Comparison of ENCODE assay signal across 12 cellular contexts in genomic region chr16:66519974-66520373, GRCh38. TPM values are rescaled to one million over a fixed set of nuclear protein-coding genes. Genes with fewer than 3 reads are reported as not detected.
DNase-seq lines count a peak whose midpoint lies in the region; ATAC-seq and TF ChIP-seq lines count a peak whose summit lies in the region.
"Had no signal": no experiment of that assay in that cellular context is flagged by ENCODE, and none has a peak within 500 bp of the region (broad histone marks: within the 10 kb centered on the region; RNA-seq: fewer than 3 reads in every experiment).

No MANE protein-coding gene starts in this region.

- TF ChIP-seq POLR2A in esophagus squamous epithelium (IDR thresholded peaks at IDR 0.05) (no peak), spleen (IDR thresholded peaks at IDR 0.05) (no peak)

- H3K36me3 ChIP-seq in esophagus squamous epithelium = peaks cover 0 to 25% (median 0%) of the 10 kb centered on the region in 3 donors
- no peaks in the 10 kb centered on the region for H3K36me3 ChIP-seq in spleen
- H3K36me3 ChIP-seq in OCI-LY7 (ENCODE audit: insufficient read depth, low read length) = no peaks in the 10 kb centered on the region
- H3K36me3 ChIP-seq: neural progenitor cell had no signal

- CTCF ChIA-PET in activated B cell treated with CpG ODN at 0.5 μM for 24 hours (lab: Charles Lee) = no interaction called here
- CTCF ChIA-PET in OCI-LY7 (lab: Charles Lee; ENCODE audit: unreplicated experiment) = no interaction called here

- H3K79me2 ChIP-seq in OCI-LY7 (ENCODE audit: insufficient read depth, low read depth, low read length) = no peaks in the 10 kb centered on the region

- no peaks in the 10 kb centered on the region for H3K9me2 ChIP-seq in OCI-LY7 (ENCODE audit: insufficient read depth, low read length)

- peak overlapping the region; percentile 13 for H3K27ac Mint-ChIP-seq in activated B cell treated with CpG ODN at 0.5 μM for 24 hours
- H3K27ac Mint-ChIP-seq: neural progenitor cell had no signal

- TF ChIP-seq CTCF in HL-60 (IDR thresholded peaks at IDR 0.05; ENCODE audit: insufficient read depth, low read length) (no peak), activated B cell treated with CpG ODN at 0.5 μM for 24 hours (IDR thresholded peaks at IDR 0.05) (no peak), esophagus squamous epithelium (IDR thresholded peaks at IDR 0.05) (no peak), spleen (IDR thresholded peaks at IDR 0.05 in 8 of 11, conservative IDR thresholded peaks at IDR 0.05 in 3 of 11) (no peak), OCI-LY7 (conservative IDR thresholded peaks at IDR 0.05; ENCODE audit: low read length) (no peak)

- no peak overlapping the region for H3K4me2 ChIP-seq in OCI-LY7 (ENCODE audit: low read length)
- H3K4me2 ChIP-seq: neural progenitor cell had no signal

- intact Hi-C loops in activated B cell treated with CpG ODN at 0.5 μM for 24 hours (cut with micrococcal nuclease) = loop anchor here (2.0 kb wide), 1 partner anchor 231 kb away; the partner anchor contains the start of gene DYNC1LI2
- intact Hi-C loops in esophagus squamous epithelium (cut with DNase I) = no loop called here
- intact Hi-C loops in spleen (cut with DNase I; ENCODE audit: low total_unique reads) = no loop called here
- intact Hi-C loops in OCI-LY7 (cut with micrococcal nuclease; ENCODE audit: unreplicated experiment) = no loop called here

- peaks cover 59 to 100% (median 85%) of the 10 kb centered on the region in 3 donors for H3K4me1 ChIP-seq in esophagus squamous epithelium
- peaks cover 92 to 100% (median 100%) of the 10 kb centered on the region in 6 donors for H3K4me1 ChIP-seq in spleen
- H3K4me1 ChIP-seq in OCI-LY7 (ENCODE audit: insufficient read depth, low read length, poor library complexity, severe bottlenecking) = peaks cover 68% of the 10 kb centered on the region

- no peaks in the 10 kb centered on the region for H3K27me3 Mint-ChIP-seq in activated B cell treated with CpG ODN at 0.5 μM for 24 hours

- peaks cover 96% of the 10 kb centered on the region for H3K4me1 Mint-ChIP-seq in activated B cell treated with CpG ODN at 0.5 μM for 24 hours

- no peaks in the 10 kb centered on the region for H3K9me3 Mint-ChIP-seq in activated B cell treated with CpG ODN at 0.5 μM for 24 hours

- no peaks in the 10 kb centered on the region for H4K20me1 ChIP-seq in OCI-LY7 (ENCODE audit: insufficient read depth, low read length)

- WGBS in esophagus squamous epithelium, 2 donors = 91 to 95% methylated on average over 6 of the region's 6 CpGs
- 88 to 94% (median 92%) methylated on average over 6 of the region's 6 CpGs for WGBS in spleen, 5 donors

- H3K9me3 ChIP-seq in esophagus squamous epithelium (no peaks in the 10 kb centered on the region), spleen (no peaks in the 10 kb centered on the region), OCI-LY7 (ENCODE audit: low read length) (no peaks in the 10 kb centered on the region)

- POLR2A ChIA-PET in activated B cell treated with CpG ODN at 0.5 μM for 24 hours (lab: Charles Lee) (interaction anchor here (9.8 kb wide), 1 partner anchor 30 kb away, joined by 162 read pairs; the partner anchor contains the start of genes CKLF and TK2), OCI-LY7 (lab: Charles Lee) (interaction anchor here (0.5 to 2.8 kb wide), 2 partner anchors 32 to 1722 kb away, joined by 3 to 16 read pairs; partner anchors contain the start of gene CKLF)

- ATAC-seq in activated B cell treated with CpG ODN at 0.5 μM for 24 hours (ENCODE audit: low read depth) = no peak

- no peaks in the 10 kb centered on the region for H3K27me3 ChIP-seq in HL-60 (ENCODE audit: insufficient read depth, poor library complexity, severe bottlenecking)
- no peaks in the 10 kb centered on the region for H3K27me3 ChIP-seq in esophagus squamous epithelium
- no peaks in the 10 kb centered on the region for H3K27me3 ChIP-seq in spleen (replicated peaks in 1 of 7)
- H3K27me3 ChIP-seq: neural progenitor cell had no signal

- BruUV-seq in OCI-LY7 (replicated peaks; lab: Mats Ljungman, UMichigan) = no TSS peak

- DNase-seq in HL-60 (ENCODE audit: low read depth in 1 of 2, low spot score in 1 of 2) = no peak
- no peak for DNase-seq in activated B cell treated with CpG ODN at 0.5 μM for 24 hours
- DNase-seq in esophagus squamous epithelium (lab: John Stamatoyannopoulos, UW) = no peak
- DNase-seq in spleen = no peak
- no peak for DNase-seq in HCEC 1CT
- no peak for DNase-seq in OCI-LY7 (ENCODE audit: low spot score)
- DNase-seq in stimulated activated CD4-positive, alpha-beta T cell treated with anti-CD3 and anti-CD28 coated beads, Interleukin-2, amount 100 ng/mL, for 24 hours = no peak
- DNase-seq: activated T-cell treated with anti-CD3 and anti-CD28 coated beads, Interleukin-2, amount 50 U/mL, for 48 hours; effector CD8-positive, alpha-beta T cell; NCI-H1105; NCI-H748 treated with DMSO at 0.1 percent for 48 hours had no signal

- H3K4me3 Mint-ChIP-seq in activated B cell treated with CpG ODN at 0.5 μM for 24 hours = no peak overlapping the region
- H3K4me3 Mint-ChIP-seq: neural progenitor cell had no signal

- H3K4me3 ChIP-seq in HL-60 (replicated peaks; ENCODE audit: insufficient read depth, low read length) (no peak overlapping the region), esophagus squamous epithelium (no peak overlapping the region), spleen (peak overlapping the region in 1 of 8 donors; percentile 56), OCI-LY7 (ENCODE audit: low read depth, low read length, poor library complexity, severe bottlenecking) (no peak overlapping the region)
- H3K4me3 ChIP-seq: neural progenitor cell had no signal

- H2AFZ ChIP-seq in OCI-LY7 (ENCODE audit: low read length) = no peak overlapping the region
- H2AFZ ChIP-seq: neural progenitor cell had no signal

- no peaks in the 10 kb centered on the region for H3K36me3 Mint-ChIP-seq in activated B cell treated with CpG ODN at 0.5 μM for 24 hours (ENCODE audit: low read depth)

- peak overlapping the region; percentile 99 for H3K27ac ChIP-seq in HL-60 (replicated peaks)
- H3K27ac ChIP-seq in esophagus squamous epithelium = peak overlapping the region; percentile 27 to 94 (median 90)
- peak overlapping the region; percentile 73 to 99 (median 96) for H3K27ac ChIP-seq in spleen
- H3K27ac ChIP-seq in OCI-LY7 (ENCODE audit: low read depth, low read length, poor library complexity, severe bottlenecking) = no peak overlapping the region
- H3K27ac ChIP-seq: neural progenitor cell had no signal

RNA-seq across cellular contexts. Expression of gene TK2, which starts 29.9 kb away (rescaled TPM):
- total RNA-seq in activated B cell treated with CpG ODN at 0.5 μM for 24 hours (4.0 and 4.8 TPM in 2 replicates), esophagus squamous epithelium (10 to 100 TPM in 3 of 4 donors, 1 to 10 TPM in 1; 5.6 to 22.5 (median 13.5) TPM), spleen (10 to 100 TPM; 21.3 to 56.6 (median 40.1) TPM), OCI-LY7 (2022) (1.9 and 2.4 TPM in 2 replicates)
- polyA plus RNA-seq in spleen = 10 to 100 TPM in 1 of 3 donors, 1 to 10 TPM in 2; 8.3 to 19.8 (median 9.2) TPM
- 0.06 and 0.08 TPM in 2 replicates for total RNA-seq in OCI-LY7 (2014; rRNA removed; shearing (Covaris generic))

RNA-seq across cellular contexts. Expression of gene CKLF, which starts 32.4 kb away (rescaled TPM):
- 12.1 and 20.0 TPM in 2 replicates for total RNA-seq in activated B cell treated with CpG ODN at 0.5 μM for 24 hours
- 10 to 100 TPM in 2 of 4 donors, 1 to 10 TPM in 2; 8.6 to 34.1 (median 16.9) TPM for total RNA-seq in esophagus squamous epithelium
- 100 to 1,000 TPM in 3 of 7 donors, 10 to 100 TPM in 4; 65.5 to 132 (median 76.8) TPM for total RNA-seq in spleen
- polyA plus RNA-seq in spleen = 10 to 100 TPM; 61.9 to 76.2 (median 74.7) TPM
- 56.6 and 58.3 TPM in 2 replicates for total RNA-seq in OCI-LY7 (2014; rRNA removed; shearing (Covaris generic))
- 98.7 and 109 TPM in 2 replicates for total RNA-seq in OCI-LY7 (2022)

RNA-seq across cellular contexts. Expression of gene CMTM1, which starts 46.3 kb away (rescaled TPM):
- 0.95 and 1.9 TPM in 2 replicates for total RNA-seq in activated B cell treated with CpG ODN at 0.5 μM for 24 hours
- 1 to 10 TPM in 2 of 4 donors, not detected in 2; 1.3 to 1.5 TPM for total RNA-seq in esophagus squamous epithelium
- 10 to 100 TPM in 4 of 7 donors, 1 to 10 TPM in 3; 1.4 to 19.0 (median 10.7) TPM for total RNA-seq in spleen
- polyA plus RNA-seq in spleen = 1 to 10 TPM in 1 of 3 donors, under 1 TPM in 2; 0.15 to 1.3 (median 0.33) TPM
- 3.8 and 8.5 TPM in 2 replicates for total RNA-seq in OCI-LY7 (2014; rRNA removed; shearing (Covaris generic))
- 10.6 and 10.7 TPM in 2 replicates for total RNA-seq in OCI-LY7 (2022)

RNA-seq across cellular contexts. Expression of gene CMTM2, which starts 59.3 kb away (rescaled TPM):
- total RNA-seq in activated B cell treated with CpG ODN at 0.5 μM for 24 hours (not detected in 2 replicates), esophagus squamous epithelium (not detected), spleen (10 to 100 TPM in 4 of 7 donors, 1 to 10 TPM in 3; 3.3 to 54.6 (median 12.1) TPM), OCI-LY7 (2022) (0.91 TPM in 1 of 2 replicates, not detected in the other)
- polyA plus RNA-seq in spleen = 1 to 10 TPM in 2 of 3 donors, under 1 TPM in 1; 0.70 to 8.7 (median 5.8) TPM
- total RNA-seq in OCI-LY7 (2014; rRNA removed; shearing (Covaris generic)) = 0.19 TPM in 1 of 2 replicates, not detected in the other
